In the genomic region with DNA sequence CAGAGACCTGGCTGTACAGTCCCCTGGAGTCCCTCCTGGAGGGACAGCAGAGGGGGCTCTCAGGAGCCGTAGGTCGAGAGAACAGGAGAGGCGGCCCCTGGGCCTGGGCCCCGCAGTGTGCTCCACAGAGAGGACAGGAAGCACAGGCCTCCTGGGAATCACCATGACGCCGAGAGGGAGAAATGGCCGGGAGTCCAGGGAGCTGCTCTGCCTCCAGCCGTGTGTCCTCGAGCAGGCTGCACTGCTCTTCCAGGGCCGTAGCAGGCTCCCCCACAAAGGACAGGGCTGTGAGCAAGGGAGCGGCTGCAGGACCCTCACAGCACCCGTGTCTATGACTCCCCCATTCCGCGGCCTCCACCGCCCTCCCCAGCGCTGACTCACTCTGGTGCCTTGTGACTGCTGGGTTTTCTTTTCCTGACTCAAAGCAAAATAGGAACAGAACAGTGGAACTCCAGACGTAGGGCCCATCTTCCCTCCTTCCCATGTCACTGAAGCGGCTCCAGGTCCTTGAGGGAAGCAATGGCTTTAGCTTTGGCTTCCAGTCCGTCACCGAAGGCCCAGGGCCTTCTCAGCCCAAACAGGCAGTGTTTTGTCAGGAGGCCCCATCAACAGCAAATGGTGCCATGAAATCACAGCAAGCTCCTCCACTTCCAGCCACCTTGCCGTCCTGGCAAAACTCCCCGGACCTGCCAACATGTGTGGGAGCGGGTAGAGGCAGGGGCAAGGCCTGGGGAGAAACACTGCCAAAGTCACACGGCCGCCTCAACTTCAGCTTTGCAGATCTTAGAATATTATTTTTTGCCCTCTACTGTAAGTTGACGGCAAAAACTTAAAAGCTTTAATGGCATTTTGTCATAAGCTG, we compare ENCODE assay signal across 12 cellular contexts.
DNase-seq lines count a peak whose midpoint lies in the region; ATAC-seq and TF ChIP-seq lines count a peak whose summit lies in the region.
"Had no signal": no experiment of that assay in that cellular context is flagged by ENCODE, and none has a peak within 500 bp of the region (broad histone marks: within the 10 kb centered on the region; RNA-seq: fewer than 3 reads in every experiment).

No MANE protein-coding gene starts in this region.

- H3K4me1 Mint-ChIP-seq in CD8-positive, alpha-beta memory T cell = peaks cover 0 to 7% (median 0%) of the 10 kb centered on the region in 3 donors
- H3K4me1 Mint-ChIP-seq in CD8-positive, alpha-beta T cell (ENCODE audit: low read depth) = no peaks in the 10 kb centered on the region
- H3K4me1 Mint-ChIP-seq: activated CD8-positive, alpha-beta memory T cell treated with anti-CD3 and anti-CD28 coated beads, Interleukin-2, amount 10 ng/mL, durations not matched to agents 7 days and 5 days had no signal

- H3K36me3 Mint-ChIP-seq in CD8-positive, alpha-beta memory T cell = no peaks in the 10 kb centered on the region
- H3K36me3 Mint-ChIP-seq in CD8-positive, alpha-beta T cell = no peaks in the 10 kb centered on the region
- H3K36me3 Mint-ChIP-seq: activated CD8-positive, alpha-beta memory T cell treated with anti-CD3 and anti-CD28 coated beads, Interleukin-2, amount 10 ng/mL, durations not matched to agents 7 days and 5 days had no signal

- POLR2A ChIA-PET in CD8-positive, alpha-beta memory T cell (lab: Charles Lee) = no interaction called here
- POLR2A ChIA-PET in CD8-positive, alpha-beta T cell (lab: Charles Lee) = no interaction called here

- H2BK5ac ChIP-seq in trophoblast cell (ENCODE audit: low read depth, low read length, poor library complexity) = no peak overlapping the region

- H3K23ac ChIP-seq in trophoblast cell (ENCODE audit: low read length) = no peak overlapping the region

- peak overlapping the region; percentile 30 for H2BK120ac ChIP-seq in trophoblast cell (ENCODE audit: insufficient read depth, low read length, poor library complexity)

- no peak overlapping the region for H4K8ac ChIP-seq in trophoblast cell (ENCODE audit: low read depth, low read length)

- ATAC-seq in Right ventricle myocardium superior (ENCODE audit: poor library complexity) = peak; percentile 37
- no peak for ATAC-seq in CD8-positive, alpha-beta T cell
- ATAC-seq in HG02759 (IDR thresholded peaks at IDR 0.05; ENCODE audit: unreplicated experiment) = no peak
- ATAC-seq: activated CD8-positive, alpha-beta memory T cell treated with anti-CD3 and anti-CD28 coated beads, Interleukin-2, amount 10 ng/mL, durations not matched to agents 7 days and 5 days had no signal

- H4K12ac ChIP-seq in trophoblast cell (ENCODE audit: low read depth, low read length) = no peak overlapping the region

- DNase-seq in BE2C (peak; percentile 56), T1000 (lab: John Stamatoyannopoulos, UW) (peak; percentile 38), Right ventricle myocardium superior (peak; percentile 59), trophoblast cell (peak; percentile 16 to 43), mesenteric fat pad (ENCODE audit: low spot score) (no peak)
- no peak for DNase-seq in CD8-positive, alpha-beta memory T cell
- no peak for DNase-seq in CD8-positive, alpha-beta T cell
- DNase-seq: activated CD8-positive, alpha-beta memory T cell treated with anti-CD3 and anti-CD28 coated beads, Interleukin-2, amount 10 ng/mL, durations not matched to agents 7 days and 5 days; KG1 had no signal

- peak overlapping the region; percentile 3 for H3K27ac ChIP-seq in trophoblast cell (ENCODE audit: low read depth, low read length)
- no peak overlapping the region for H3K27ac ChIP-seq in CD8-positive, alpha-beta memory T cell (ENCODE audit: low read depth, low read length)
- H3K27ac ChIP-seq in CD8-positive, alpha-beta T cell (ENCODE audit: low read depth, low read length) = no peak overlapping the region
- H3K27ac ChIP-seq: BLaER1, neutrophil had no signal

- peaks cover 8% of the 10 kb centered on the region for H3K79me2 ChIP-seq in trophoblast cell (ENCODE audit: control insufficient read depth, insufficient read depth, low read length, poor library complexity)

- no peak overlapping the region for H3K4me3 Mint-ChIP-seq in CD8-positive, alpha-beta memory T cell
- no peak overlapping the region for H3K4me3 Mint-ChIP-seq in CD8-positive, alpha-beta T cell
- H3K4me3 Mint-ChIP-seq: activated CD8-positive, alpha-beta memory T cell treated with anti-CD3 and anti-CD28 coated beads, Interleukin-2, amount 10 ng/mL, durations not matched to agents 7 days and 5 days had no signal

- no peak overlapping the region for H2BK12ac ChIP-seq in trophoblast cell (ENCODE audit: low read length)

- intact Hi-C loops in Right ventricle myocardium superior (cut with DNase I) = loop anchor here (5.0 kb wide), 1 partner anchor 428 kb away; no protein-coding TSS in a partner anchor
- intact Hi-C loops in CD8-positive, alpha-beta T cell (cut with DNase I, micrococcal nuclease) = no loop called here

- no peak overlapping the region for H3K9ac ChIP-seq in trophoblast cell (ENCODE audit: low read length)
- H3K9ac ChIP-seq: BLaER1 had no signal

- H3K79me1 ChIP-seq in trophoblast cell (ENCODE audit: low read length) = peaks cover 7% of the 10 kb centered on the region

- H3K9me3 ChIP-seq in BE2C (no peaks in the 10 kb centered on the region), trophoblast cell (ENCODE audit: insufficient read depth, low read depth, low read length) (no peaks in the 10 kb centered on the region)
- no peaks in the 10 kb centered on the region for H3K9me3 ChIP-seq in CD8-positive, alpha-beta memory T cell (ENCODE audit: low read length)
- H3K9me3 ChIP-seq in CD8-positive, alpha-beta T cell (ENCODE audit: low read length) = no peaks in the 10 kb centered on the region
- H3K9me3 ChIP-seq: BLaER1, neutrophil had no signal

- peak overlapping the region; percentile 10 for H4K91ac ChIP-seq in trophoblast cell (ENCODE audit: low read depth, low read length)

- H3K27me3 ChIP-seq in BE2C (no peaks in the 10 kb centered on the region), trophoblast cell (ENCODE audit: insufficient read depth, low read length) (no peaks in the 10 kb centered on the region)
- no peaks in the 10 kb centered on the region for H3K27me3 ChIP-seq in CD8-positive, alpha-beta memory T cell (ENCODE audit: insufficient read depth, low read length, poor library complexity, severe bottlenecking)
- H3K27me3 ChIP-seq in CD8-positive, alpha-beta T cell (ENCODE audit: insufficient read depth, low read length) = no peaks in the 10 kb centered on the region
- H3K27me3 ChIP-seq: BLaER1, neutrophil had no signal

- no peak overlapping the region for H3K4me2 ChIP-seq in trophoblast cell (ENCODE audit: low read length)
- H3K4me2 ChIP-seq: BLaER1 had no signal

- no peaks in the 10 kb centered on the region for H3K9me3 Mint-ChIP-seq in CD8-positive, alpha-beta memory T cell
- H3K9me3 Mint-ChIP-seq in CD8-positive, alpha-beta T cell = no peaks in the 10 kb centered on the region

- no peak overlapping the region for H3K27ac Mint-ChIP-seq in CD8-positive, alpha-beta memory T cell
- H3K27ac Mint-ChIP-seq in CD8-positive, alpha-beta T cell = no peak overlapping the region
- H3K27ac Mint-ChIP-seq: activated CD8-positive, alpha-beta memory T cell treated with anti-CD3 and anti-CD28 coated beads, Interleukin-2, amount 10 ng/mL, durations not matched to agents 7 days and 5 days had no signal

- no peak overlapping the region for H3K4ac ChIP-seq in trophoblast cell (ENCODE audit: low read depth, low read length)

- peak overlapping the region; percentile 52 for H3K14ac ChIP-seq in trophoblast cell (ENCODE audit: low read length)

- no CpG with 5 or more reads among the region's 26 CpGs for WGBS in trophoblast cell (ENCODE audit: extremely low coverage, insufficient coverage, insufficient read length)

- H3K4me3 ChIP-seq in BE2C (ENCODE audit: low read depth, low read length) (no peak overlapping the region), trophoblast cell (ENCODE audit: low read depth, low read length) (no peak overlapping the region)
- H3K4me3 ChIP-seq in CD8-positive, alpha-beta memory T cell (ENCODE audit: low read length) = no peak overlapping the region
- H3K4me3 ChIP-seq in CD8-positive, alpha-beta T cell (ENCODE audit: low read depth, low read length) = no peak overlapping the region
- H3K4me3 ChIP-seq: BLaER1 had no signal

- no peak overlapping the region for H2AFZ ChIP-seq in trophoblast cell (ENCODE audit: insufficient read depth, low read length, poor library complexity)

- H3K27me3 Mint-ChIP-seq in CD8-positive, alpha-beta memory T cell = peaks cover 0 to 1% of the 10 kb centered on the region in 2 donors
- no peaks in the 10 kb centered on the region for H3K27me3 Mint-ChIP-seq in CD8-positive, alpha-beta T cell (ENCODE audit: low read depth)

- H3K18ac ChIP-seq in trophoblast cell (ENCODE audit: low read length) = peak overlapping the region; percentile 62

- CTCF ChIA-PET in CD8-positive, alpha-beta memory T cell (lab: Charles Lee) = no interaction called here
- CTCF ChIA-PET in CD8-positive, alpha-beta T cell (lab: Charles Lee) = no interaction called here

- H3K4me1 ChIP-seq in BE2C = peaks cover 12% of the 10 kb centered on the region
- peaks cover 12 to 15% of the 10 kb centered on the region in 2 experiments for H3K4me1 ChIP-seq in trophoblast cell (ENCODE audit: control insufficient read depth in 1 of 2, insufficient read depth in 2 of 2, low read length in 2 of 2)
- no peaks in the 10 kb centered on the region for H3K4me1 ChIP-seq in CD8-positive, alpha-beta memory T cell (ENCODE audit: insufficient read depth, low read length)
- no peaks in the 10 kb centered on the region for H3K4me1 ChIP-seq in CD8-positive, alpha-beta T cell (ENCODE audit: insufficient read depth, low read length)
- H3K4me1 ChIP-seq: BLaER1 had no signal

- TF ChIP-seq CTCF in BE2C (IDR thresholded peaks at IDR 0.05; ENCODE audit: low read depth, low read length) = no peak
- no peak for TF ChIP-seq CTCF in CD8-positive, alpha-beta T cell (IDR thresholded peaks at IDR 0.05)

- no peak overlapping the region for H2AK5ac ChIP-seq in trophoblast cell (ENCODE audit: low read length)

- H3K36me3 ChIP-seq in BE2C (no peaks in the 10 kb centered on the region), trophoblast cell (ENCODE audit: control insufficient read depth in 1 of 2, insufficient read depth in 2 of 2, low read length in 2 of 2) (no peaks in the 10 kb centered on the region)
- no peaks in the 10 kb centered on the region for H3K36me3 ChIP-seq in CD8-positive, alpha-beta memory T cell (ENCODE audit: insufficient read depth, low read length)
- no peaks in the 10 kb centered on the region for H3K36me3 ChIP-seq in CD8-positive, alpha-beta T cell (ENCODE audit: insufficient read depth, low read length)
- H3K36me3 ChIP-seq: BLaER1, neutrophil had no signal

Comparison
In these comparisons a context has a peak if more than half of its experiments do, and no peak if none do; other contexts are left out.
1. DNase-seq: peak in BE2C (single experiment), T1000 (single experiment), Right ventricle myocardium superior (single experiment) and trophoblast cell (2 of 2); none in mesenteric fat pad (single experiment), CD8-positive, alpha-beta memory T cell (0 of 5) and CD8-positive, alpha-beta T cell (0 of 7).